ENCODE assay signal across 25 cellular contexts in genomic region chr10:131650771-131651673, GRCh38.
"Had no signal": no experiment of that assay in that cellular context is flagged by ENCODE, and none has a peak within 500 bp of the region (broad histone marks: within the 10 kb centered on the region; RNA-seq: fewer than 3 reads in every experiment).

No MANE protein-coding gene starts in this region.

- ATAC-seq: activated CD4-positive, alpha-beta T cell treated with anti-CD3 and anti-CD28 coated beads for 36 hours; body of pancreas; left cardiac atrium; lower lobe of right lung; T-cell had no signal

- H3K27ac Mint-ChIP-seq: activated CD4-positive, alpha-beta memory T cell treated with anti-CD3 and anti-CD28 coated beads, Interleukin-2, amount 10 ng/mL, durations not matched to agents 7 days and 5 days; activated CD4-positive, alpha-beta T cell treated with anti-CD3 and anti-CD28 coated beads for 36 hours; activated naive CD8-positive, alpha-beta T cell treated with anti-CD3 and anti-CD28 coated beads for 36 hours; activated T-helper 1 cell treated with anti-CD3 and anti-CD28 coated beads, Interleukin-12 subunit alpha, Interleukin-12 subunit beta, Interleukin-2, Interleukin-4 antibody, amounts not matched to agents 30 ng/mL and 10 ng/mL and 1 ng/mL, durations not matched to agents 14 hours and 24 hours and 36 hours; immature natural killer cell; mesothelial cell of epicardium; nephron progenitor cell; T-cell had no signal

- H3K27ac ChIP-seq: body of pancreas, lower lobe of right lung, pancreas, right atrium auricular region, skin epidermis, transverse colon, WERI-Rb-1 had no signal

- DNase-seq: activated CD4-positive, alpha-beta memory T cell treated with anti-CD3 and anti-CD28 coated beads, Interleukin-2, amount 10 ng/mL, durations not matched to agents 7 days and 5 days; activated CD4-positive, alpha-beta T cell treated with anti-CD3 and anti-CD28 coated beads for 36 hours; activated naive CD8-positive, alpha-beta T cell treated with anti-CD3 and anti-CD28 coated beads for 36 hours; central memory CD4-positive, alpha-beta T cell; cortex of kidney; effector CD8-positive, alpha-beta T cell; foreskin fibroblast; glutamatergic neuron; immature natural killer cell; left cardiac atrium; lower lobe of right lung; pancreas; stimulated activated CD4-positive, alpha-beta T cell treated with anti-CD3 and anti-CD28 coated beads, Interleukin-4, amount 100 ng/mL, for 24 hours; stimulated activated naive CD4-positive, alpha-beta T cell; substantia nigra; T-cell; T1000; transverse colon had no signal

- H3K36me3 Mint-ChIP-seq: activated naive CD8-positive, alpha-beta T cell treated with anti-CD3 and anti-CD28 coated beads for 36 hours; immature natural killer cell; mesothelial cell of epicardium; T-cell had no signal

- H3K9me3 Mint-ChIP-seq: activated CD4-positive, alpha-beta memory T cell treated with anti-CD3 and anti-CD28 coated beads, Interleukin-2, amount 10 ng/mL, durations not matched to agents 7 days and 5 days; activated naive CD8-positive, alpha-beta T cell treated with anti-CD3 and anti-CD28 coated beads for 36 hours; activated T-helper 1 cell treated with anti-CD3 and anti-CD28 coated beads, Interleukin-12 subunit alpha, Interleukin-12 subunit beta, Interleukin-2, Interleukin-4 antibody, amounts not matched to agents 30 ng/mL and 10 ng/mL and 1 ng/mL, durations not matched to agents 14 hours and 24 hours and 36 hours; mesothelial cell of epicardium; T-cell had no signal

- H3K27me3 ChIP-seq: body of pancreas, pancreas, right atrium auricular region had no signal

- H3K4me3 Mint-ChIP-seq: activated CD4-positive, alpha-beta memory T cell treated with anti-CD3 and anti-CD28 coated beads, Interleukin-2, amount 10 ng/mL, durations not matched to agents 7 days and 5 days; activated CD4-positive, alpha-beta T cell treated with anti-CD3 and anti-CD28 coated beads for 36 hours; activated naive CD8-positive, alpha-beta T cell treated with anti-CD3 and anti-CD28 coated beads for 36 hours; activated T-helper 1 cell treated with anti-CD3 and anti-CD28 coated beads, Interleukin-12 subunit alpha, Interleukin-12 subunit beta, Interleukin-2, Interleukin-4 antibody, amounts not matched to agents 30 ng/mL and 10 ng/mL and 1 ng/mL, durations not matched to agents 14 hours and 24 hours and 36 hours; immature natural killer cell; mesothelial cell of epicardium; nephron progenitor cell; T-cell had no signal

- H3K4me1 ChIP-seq: body of pancreas, pancreas, right atrium auricular region, transverse colon had no signal

- H3K4me1 Mint-ChIP-seq: activated CD4-positive, alpha-beta memory T cell treated with anti-CD3 and anti-CD28 coated beads, Interleukin-2, amount 10 ng/mL, durations not matched to agents 7 days and 5 days; immature natural killer cell had no signal

- H3K9me3 ChIP-seq: body of pancreas, lower lobe of right lung, pancreas, right atrium auricular region, transverse colon had no signal
